In genomic region chr11:118705796-118706545, GRCh38 we compare ENCODE assay signal across 11 cellular contexts. TPM values are rescaled to one million over a fixed set of nuclear protein-coding genes. Genes with fewer than 3 reads are reported as not detected.
DNase-seq lines count a peak whose midpoint lies in the region; ATAC-seq and TF ChIP-seq lines count a peak whose summit lies in the region.
"Had no signal": no experiment of that assay in that cellular context is flagged by ENCODE, and none has a peak within 500 bp of the region (broad histone marks: within the 10 kb centered on the region; RNA-seq: fewer than 3 reads in every experiment).

No MANE protein-coding gene starts in this region.

- no peak overlapping the region for H3K9ac ChIP-seq in adipocyte (ENCODE audit: low read length)

- H3K4me1 ChIP-seq in BE2C (peaks cover 9% of the 10 kb centered on the region), adipocyte (ENCODE audit: control insufficient read depth, insufficient read depth, low read length) (no peaks in the 10 kb centered on the region)

- H3K4me3 ChIP-seq in BE2C (ENCODE audit: low read depth, low read length) (no peak overlapping the region), adipocyte (ENCODE audit: low read length) (no peak overlapping the region)

- DNase-seq in BE2C, result peak; percentile 29
- peak; percentile 62 for DNase-seq in ELF-1 (ENCODE audit: low read depth, low spot score)
- peak; percentile 44 for DNase-seq in adipocyte (ENCODE audit: low read depth)
- peak; percentile 53 for DNase-seq in medulla oblongata (ENCODE audit: extremely low spot score)
- DNase-seq in DMS114 treated with DMSO at 0.1 percent for 48 hours (lab: John Stamatoyannopoulos, UW; ENCODE audit: unreplicated experiment), result no peak
- no peak for DNase-seq in NCI-H2196 (lab: John Stamatoyannopoulos, UW; ENCODE audit: unreplicated experiment)
- DNase-seq in stimulated activated CD4-positive, alpha-beta T cell treated with anti-CD3 and anti-CD28 coated beads, Interleukin-4, amount 100 ng/mL, for 24 hours, result no peak
- DNase-seq: activated naive CD4-positive, alpha-beta T cell treated with Interleukin-2 at 50 U/mL for 16 hours; cortex of kidney; PC-3 had no signal

- H3K36me3 ChIP-seq in BE2C (no peaks in the 10 kb centered on the region), adipocyte (ENCODE audit: control insufficient read depth, insufficient read depth, low read length, severe bottlenecking) (no peaks in the 10 kb centered on the region)

- ATAC-seq in HG02678 (IDR thresholded peaks at IDR 0.05; ENCODE audit: unreplicated experiment), result no peak
- ATAC-seq: PC-3 had no signal

- H3K9me3 ChIP-seq in BE2C, result no peaks in the 10 kb centered on the region
- no peaks in the 10 kb centered on the region for H3K9me3 ChIP-seq in adipocyte (ENCODE audit: control insufficient read depth, low read length)

- TF ChIP-seq CTCF in BE2C (IDR thresholded peaks at IDR 0.05; ENCODE audit: low read depth, low read length), result no peak

- H3K27me3 ChIP-seq in BE2C (no peaks in the 10 kb centered on the region), adipocyte (replicated peaks; ENCODE audit: control insufficient read depth, insufficient read depth, low read length) (peaks cover 24% of the 10 kb centered on the region)

RNA-seq across cellular contexts. Expression of gene TREH, which starts 26.5 kb away (rescaled TPM):
- polyA plus RNA-seq in BE2C (2012; ENCODE audit: insufficient read depth, insufficient read length, low read depth), result not detected

Comparison
In these comparisons a context has a peak if more than half of its experiments do, and no peak if none do; other contexts are left out.
1. DNase-seq: peak in BE2C (single experiment), ELF-1 (single experiment), adipocyte (single experiment) and medulla oblongata (single experiment); none in DMS114 treated with DMSO at 0.1 percent for 48 hours (single experiment), NCI-H2196 (single experiment) and stimulated activated CD4-positive, alpha-beta T cell treated with anti-CD3 and anti-CD28 coated beads, Interleukin-4, amount 100 ng/mL, for 24 hours (single experiment).